In the genomic region with DNA sequence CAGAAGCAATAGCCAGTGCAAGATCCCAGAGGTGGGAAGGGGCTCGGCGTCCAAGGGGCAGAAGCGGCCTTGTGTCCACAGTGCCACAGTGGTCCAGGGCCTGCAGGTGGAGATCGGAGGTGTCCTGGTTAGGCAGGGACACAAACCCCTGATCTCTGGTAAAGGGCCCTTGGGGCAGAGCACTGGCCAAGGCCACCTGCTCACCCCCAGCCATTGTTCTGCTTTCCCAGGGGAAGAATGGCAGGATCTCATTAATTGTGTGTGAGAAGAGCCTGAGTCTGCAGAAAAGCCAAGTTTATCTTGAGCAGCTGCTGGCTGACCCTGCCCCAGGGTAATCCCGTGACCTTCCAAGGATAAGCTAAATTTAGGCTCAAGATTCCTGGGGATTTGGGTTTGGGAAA, we compare ENCODE assay signal across 26 cellular contexts. TPM values are rescaled to one million over a fixed set of nuclear protein-coding genes. Genes with fewer than 3 reads are reported as not detected.
A peak's percentile ranks its signal among the peaks of the same experiment; 100 is the strongest.
DNase-seq lines count a peak whose midpoint lies in the region; ATAC-seq and TF ChIP-seq lines count a peak whose summit lies in the region.
"Had no signal": no experiment of that assay in that cellular context is flagged by ENCODE, and none has a peak within 500 bp of the region (broad histone marks: within the 10 kb centered on the region; RNA-seq: fewer than 3 reads in every experiment).

No MANE protein-coding gene starts in this region.

- WGBS in right lobe of liver (ENCODE audit: insufficient coverage, low coverage, low lambda C conversion rate, missing lambda C conversion rate) = 33% methylated on average over 1 of the region's 5 CpGs

- peaks cover 75% of the 10 kb centered on the region for H3K27me3 Mint-ChIP-seq in nephron progenitor cell (ENCODE audit: low read depth, poor library complexity)

- H3K4me1 ChIP-seq in right lobe of liver (peaks cover 0 to 14% (median 2%) of the 10 kb centered on the region in 4 donors), skeletal muscle tissue (ENCODE audit: control insufficient read depth in 3 of 3, insufficient read depth in 3 of 3, low read length in 3 of 3) (peaks cover 17 to 37% (median 35%) of the 10 kb centered on the region in 3 donors)

- DNase-seq in SHP77 treated with DMSO at 0.1 percent for 48 hours (lab: John Stamatoyannopoulos, UW) (peak; percentile 3), SHP77 (lab: John Stamatoyannopoulos, UW) (no peak), SK-N-DZ (ENCODE audit: low spot score) (peak; percentile 21), right lobe of liver (peak in 1 of 3 donors; percentile 39), nephron progenitor cell (no peak), HuH-7 (ENCODE audit: low spot score) (no peak)
- no peak for DNase-seq in activated CD4-positive, alpha-beta T cell treated with anti-CD3 and anti-CD28 coated beads, Interleukin-2, amount 50 U/mL, for 4 hours
- DNase-seq: 8988T; activated CD4-positive, alpha-beta T cell treated with anti-CD3 and anti-CD28 coated beads, Interleukin-2, amount 10 ng/mL, durations not matched to agents 7 days and 5 days; AML-193; CD8-positive, alpha-beta T cell; effector memory CD4-positive, alpha-beta T cell; KBM-7; kidney glomerular epithelial cell; midbrain; NCI-H187; OCI-M1; SIG-M5; stimulated activated CD4-positive, alpha-beta T cell treated with anti-CD3 and anti-CD28 coated beads, Interleukin-4, amount 100 ng/mL, for 4 hours had no signal

- peak; percentile 16 to 44 (median 34) for ATAC-seq in right lobe of liver
- ATAC-seq: CD8-positive, alpha-beta T cell; GM12878 had no signal

- H3K4me3 ChIP-seq in right lobe of liver (no peak overlapping the region), skeletal muscle tissue (ENCODE audit: low read length in 3 of 3) (no peak overlapping the region)
- H3K4me3 ChIP-seq: esophagus muscularis mucosa, GM12878, HAP-1, tibial artery had no signal

- intact Hi-C loops in right lobe of liver (cut with DNase I) = no loop called here

- H3K9me3 Mint-ChIP-seq in nephron progenitor cell = no peaks in the 10 kb centered on the region
- H3K9me3 Mint-ChIP-seq: activated CD4-positive, alpha-beta T cell treated with anti-CD3 and anti-CD28 coated beads, Interleukin-2, amount 10 ng/mL, durations not matched to agents 7 days and 5 days; CD8-positive, alpha-beta T cell; nephron; stimulated activated naive CD8-positive, alpha-beta T cell treated with anti-CD3 and anti-CD28 coated beads, Interleukin-15, Interleukin-2, amounts not matched to agents 100 ng/mL and 50 ng/mL, for 24 hours had no signal

- H3K4me3 Mint-ChIP-seq in nephron progenitor cell = no peak overlapping the region
- H3K4me3 Mint-ChIP-seq: activated CD4-positive, alpha-beta T cell treated with anti-CD3 and anti-CD28 coated beads, Interleukin-2, amount 10 ng/mL, durations not matched to agents 7 days and 5 days; CD8-positive, alpha-beta T cell; stimulated activated naive CD8-positive, alpha-beta T cell treated with anti-CD3 and anti-CD28 coated beads, Interleukin-15, Interleukin-2, amounts not matched to agents 100 ng/mL and 50 ng/mL, for 24 hours had no signal

- H3K27ac ChIP-seq in right lobe of liver = no peak overlapping the region
- no peak overlapping the region for H3K27ac ChIP-seq in skeletal muscle tissue (ENCODE audit: low read depth, low read length)
- H3K27ac ChIP-seq: esophagus muscularis mucosa, tibial artery had no signal

- H3K27me3 ChIP-seq in right lobe of liver (peaks cover 0 to 21% of the 10 kb centered on the region in 2 donors), skeletal muscle tissue (ENCODE audit: control insufficient read depth in 3 of 3, insufficient read depth in 3 of 3, low read length in 3 of 3) (peaks cover 29 to 38% (median 34%) of the 10 kb centered on the region in 3 donors)

- TF ChIP-seq POLR2A in right lobe of liver (IDR thresholded peaks at IDR 0.05) = no peak

- no peaks in the 10 kb centered on the region for H3K36me3 Mint-ChIP-seq in nephron progenitor cell (ENCODE audit: low read depth)
- H3K36me3 Mint-ChIP-seq: CD8-positive, alpha-beta T cell had no signal

- no peak overlapping the region for H3K27ac Mint-ChIP-seq in nephron progenitor cell
- H3K27ac Mint-ChIP-seq: activated CD4-positive, alpha-beta T cell treated with anti-CD3 and anti-CD28 coated beads, Interleukin-2, amount 10 ng/mL, durations not matched to agents 7 days and 5 days; CD8-positive, alpha-beta T cell; stimulated activated naive CD8-positive, alpha-beta T cell treated with anti-CD3 and anti-CD28 coated beads, Interleukin-15, Interleukin-2, amounts not matched to agents 100 ng/mL and 50 ng/mL, for 24 hours had no signal

- TF ChIP-seq CTCF in right lobe of liver (IDR thresholded peaks at IDR 0.05) (no peak), nephron progenitor cell (IDR thresholded peaks at IDR 0.05) (no peak)

- no peaks in the 10 kb centered on the region for H3K36me3 ChIP-seq in right lobe of liver
- H3K36me3 ChIP-seq in skeletal muscle tissue (ENCODE audit: control insufficient read depth in 3 of 3, insufficient read depth in 3 of 3, low read length in 3 of 3) = no peaks in the 10 kb centered on the region
- H3K36me3 ChIP-seq: esophagus muscularis mucosa, HAP-1, tibial artery had no signal

- peaks cover 16% of the 10 kb centered on the region for H3K4me1 Mint-ChIP-seq in nephron progenitor cell

- H3K9ac ChIP-seq in skeletal muscle tissue (ENCODE audit: low read depth in 1 of 3, low read length in 3 of 3) = peak overlapping the region in 2 of 3 donors; percentile 2 to 33

- H3K9me3 ChIP-seq in right lobe of liver (no peaks in the 10 kb centered on the region), skeletal muscle tissue (ENCODE audit: control insufficient read depth in 3 of 3, low read length in 3 of 3) (no peaks in the 10 kb centered on the region)
- H3K9me3 ChIP-seq: esophagus muscularis mucosa, HAP-1, tibial artery had no signal

RNA-seq across cellular contexts. Expression of gene CLDN5, which starts 3.1 kb away (rescaled TPM):
- 4.0 and 5.3 TPM in 2 replicates for polyA plus RNA-seq in SK-N-DZ (2014; cell fraction: cytosol; rRNA removed)
- polyA plus RNA-seq in SK-N-DZ (2014; cell fraction: nucleus; rRNA removed) = 3.8 and 4.5 TPM in 2 replicates
- total RNA-seq in right lobe of liver = 10 to 100 TPM in 2 of 6 experiments, 1 to 10 TPM in 4; 4.4 to 12.1 (median 5.7) TPM
- total RNA-seq in skeletal muscle tissue = 84.0 TPM
- total RNA-seq: CD8-positive, alpha-beta T cell had no signal
- polyA plus RNA-seq: GM12878 had no signal

RNA-seq across cellular contexts. Expression of gene CDC45, which starts 47.6 kb away (rescaled TPM):
- 133 and 141 TPM in 2 replicates for polyA plus RNA-seq in SK-N-DZ (2014; cell fraction: cytosol; rRNA removed)
- 183 and 247 TPM in 2 replicates for polyA plus RNA-seq in SK-N-DZ (2014; cell fraction: nucleus; rRNA removed)
- total RNA-seq in right lobe of liver (1 to 10 TPM in 2 of 6 experiments, under 1 TPM in 3, not detected in 1; 0.39 to 4.2 (median 0.56) TPM), skeletal muscle tissue (3.1 TPM)

RNA-seq across cellular contexts. Expression of gene UFD1, which starts 48.3 kb away (rescaled TPM):
- polyA plus RNA-seq in SK-N-DZ (2014; cell fraction: cytosol; rRNA removed) = 95.2 and 95.4 TPM in 2 replicates
- polyA plus RNA-seq in SK-N-DZ (2014; cell fraction: nucleus; rRNA removed) = 64.4 and 79.8 TPM in 2 replicates
- total RNA-seq in right lobe of liver (10 to 100 TPM; 26.8 to 43.7 (median 32.1) TPM), skeletal muscle tissue (37.1 TPM)

Comparison
In these comparisons a context has a peak if more than half of its experiments do, and no peak if none do; other contexts are left out.
1. DNase-seq: peak in SHP77 treated with DMSO at 0.1 percent for 48 hours (single experiment) and SK-N-DZ (single experiment); none in SHP77 (0 of 2), nephron progenitor cell (single experiment), activated CD4-positive, alpha-beta T cell treated with anti-CD3 and anti-CD28 coated beads, Interleukin-2, amount 50 U/mL, for 4 hours (0 of 2) and HuH-7 (single experiment).